8 cellular contexts compared by ENCODE assay signal in the genomic region with DNA sequence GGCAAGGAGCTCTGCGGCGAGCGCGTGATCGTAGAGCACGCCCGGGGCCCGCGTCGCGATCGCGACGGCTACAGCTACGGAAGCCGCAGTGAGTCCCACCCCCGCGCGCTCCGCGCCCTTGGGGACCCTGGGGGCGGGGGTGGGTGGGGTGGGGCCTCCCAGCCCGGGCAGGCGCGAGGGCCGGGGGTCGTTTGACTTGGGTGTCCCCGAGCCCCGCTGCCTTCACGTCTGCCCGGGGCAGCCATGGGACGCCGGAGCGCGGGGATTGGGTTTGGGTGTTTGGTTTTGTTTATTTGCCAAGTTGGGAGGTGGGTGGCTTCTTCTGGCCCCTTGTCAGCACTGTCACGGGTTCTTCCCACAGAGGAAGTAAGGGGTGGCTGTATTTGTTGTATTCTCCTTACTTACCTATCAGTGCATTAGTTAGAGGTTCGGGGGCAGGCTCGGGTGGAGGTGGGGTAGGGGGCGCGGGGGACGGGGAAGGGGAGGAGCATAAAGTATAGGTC. TPM values are rescaled to one million over a fixed set of nuclear protein-coding genes. Genes with fewer than 3 reads are reported as not detected.
DNase-seq lines count a peak whose midpoint lies in the region; ATAC-seq lines count a peak whose summit lies in the region.

No MANE protein-coding gene starts in this region.

- peak overlapping the region; percentile 99 for H3K27ac ChIP-seq in CD4-positive, CD25-positive, alpha-beta regulatory T cell (ENCODE audit: insufficient read depth, low read length, poor library complexity, severe bottlenecking)

- H3K4me1 Mint-ChIP-seq in CD4-positive, CD25-positive, alpha-beta regulatory T cell: peaks cover 9 to 49% (median 34%) of the 10 kb centered on the region in 4 donors
- peaks cover 47% of the 10 kb centered on the region for H3K4me1 Mint-ChIP-seq in activated CD4-positive, alpha-beta memory T cell treated with anti-CD3 and anti-CD28 coated beads for 36 hours (ENCODE audit: low read depth)
- H3K4me1 Mint-ChIP-seq in stimulated activated memory B cell treated with anti-CD40 and anti-IgM and Interleukin-4, amounts not matched to agents 10 μg/mL and 1 μg/mL and 100 μg/mL, for 72 hours: peaks cover 12% of the 10 kb centered on the region

- peak in 1 of 3 donors; percentile 53 for DNase-seq in CD4-positive, CD25-positive, alpha-beta regulatory T cell
- DNase-seq in HAP-1 (ENCODE audit: low spot score in 2 of 2) (no peak), NCI-H2196 (lab: John Stamatoyannopoulos, UW; ENCODE audit: unreplicated experiment) (no peak), NCI-H2227 (lab: John Stamatoyannopoulos, UW; ENCODE audit: unreplicated experiment) (no peak)
- DNase-seq in activated CD4-positive, alpha-beta memory T cell treated with anti-CD3 and anti-CD28 coated beads for 36 hours: no peak

- H3K4me3 Mint-ChIP-seq in CD4-positive, CD25-positive, alpha-beta regulatory T cell: peak overlapping the region; percentile 82 to 96 (median 92)
- peak overlapping the region; percentile 90 for H3K4me3 Mint-ChIP-seq in activated CD4-positive, alpha-beta memory T cell treated with anti-CD3 and anti-CD28 coated beads for 36 hours
- peak overlapping the region; percentile 87 for H3K4me3 Mint-ChIP-seq in stimulated activated memory B cell treated with anti-CD40 and anti-IgM and Interleukin-4, amounts not matched to agents 10 μg/mL and 1 μg/mL and 100 μg/mL, for 72 hours

- CTCF ChIA-PET in activated CD4-positive, alpha-beta memory T cell treated with anti-CD3 and anti-CD28 coated beads for 36 hours (lab: Charles Lee): interaction anchor here (2.3 kb wide), 1 partner anchor 9 kb away, joined by 8 read pairs; no protein-coding TSS in a partner anchor

- POLR2A ChIA-PET in activated CD4-positive, alpha-beta memory T cell treated with anti-CD3 and anti-CD28 coated beads for 36 hours (lab: Charles Lee): interaction anchor here (0.9 to 2.0 kb wide), 5 partner anchors 15 to 133 kb away, joined by 4 to 11 read pairs (median 4); a partner anchor contains a TSS

- no peaks in the 10 kb centered on the region for H3K9me3 Mint-ChIP-seq in CD4-positive, CD25-positive, alpha-beta regulatory T cell
- no peaks in the 10 kb centered on the region for H3K9me3 Mint-ChIP-seq in activated CD4-positive, alpha-beta memory T cell treated with anti-CD3 and anti-CD28 coated beads for 36 hours
- no peaks in the 10 kb centered on the region for H3K9me3 Mint-ChIP-seq in stimulated activated memory B cell treated with anti-CD40 and anti-IgM and Interleukin-4, amounts not matched to agents 10 μg/mL and 1 μg/mL and 100 μg/mL, for 72 hours

- H3K27me3 ChIP-seq in CD4-positive, CD25-positive, alpha-beta regulatory T cell (ENCODE audit: control insufficient read depth, insufficient read depth, low read length): no peaks in the 10 kb centered on the region
- H3K27me3 ChIP-seq in HAP-1 (ENCODE audit: low read depth): no peaks in the 10 kb centered on the region

- peaks cover 32% of the 10 kb centered on the region for H3K36me3 Mint-ChIP-seq in CD4-positive, CD25-positive, alpha-beta regulatory T cell
- peaks cover 45% of the 10 kb centered on the region for H3K36me3 Mint-ChIP-seq in activated CD4-positive, alpha-beta memory T cell treated with anti-CD3 and anti-CD28 coated beads for 36 hours
- peaks cover 32% of the 10 kb centered on the region for H3K36me3 Mint-ChIP-seq in stimulated activated memory B cell treated with anti-CD40 and anti-IgM and Interleukin-4, amounts not matched to agents 10 μg/mL and 1 μg/mL and 100 μg/mL, for 72 hours

- H3K27me3 Mint-ChIP-seq in CD4-positive, CD25-positive, alpha-beta regulatory T cell: peaks cover 11% of the 10 kb centered on the region
- H3K27me3 Mint-ChIP-seq in activated CD4-positive, alpha-beta memory T cell treated with anti-CD3 and anti-CD28 coated beads for 36 hours: peaks cover 5% of the 10 kb centered on the region
- H3K27me3 Mint-ChIP-seq in stimulated activated memory B cell treated with anti-CD40 and anti-IgM and Interleukin-4, amounts not matched to agents 10 μg/mL and 1 μg/mL and 100 μg/mL, for 72 hours: peaks cover 8% of the 10 kb centered on the region

- peaks cover 28% of the 10 kb centered on the region for H3K4me1 ChIP-seq in CD4-positive, CD25-positive, alpha-beta regulatory T cell (ENCODE audit: control insufficient read depth, insufficient read depth, low read length, poor library complexity, severe bottlenecking)
- H3K4me1 ChIP-seq in HAP-1: peaks cover 10% of the 10 kb centered on the region

- in situ Hi-C loops in HAP-1 (cut with MboI; ENCODE audit: low sequenced_read_pairs): no loop called here

- H3K36me3 ChIP-seq in CD4-positive, CD25-positive, alpha-beta regulatory T cell (ENCODE audit: control insufficient read depth, insufficient read depth, low read length): peaks cover 45% of the 10 kb centered on the region
- peaks cover 48% of the 10 kb centered on the region for H3K36me3 ChIP-seq in HAP-1 (replicated peaks)

- intact Hi-C loops in activated CD4-positive, alpha-beta memory T cell treated with anti-CD3 and anti-CD28 coated beads for 36 hours (cut with micrococcal nuclease): loop anchor here (1.0 to 5.0 kb wide), 4 partner anchors 278 to 1064 kb away; a partner anchor contains a TSS

- H3K27ac Mint-ChIP-seq in CD4-positive, CD25-positive, alpha-beta regulatory T cell: peak overlapping the region; percentile 90 to 99 (median 98)
- H3K27ac Mint-ChIP-seq in activated CD4-positive, alpha-beta memory T cell treated with anti-CD3 and anti-CD28 coated beads for 36 hours: peak overlapping the region; percentile 100
- H3K27ac Mint-ChIP-seq in stimulated activated memory B cell treated with anti-CD40 and anti-IgM and Interleukin-4, amounts not matched to agents 10 μg/mL and 1 μg/mL and 100 μg/mL, for 72 hours: peak overlapping the region; percentile 100

- peak overlapping the region; percentile 81 for H3K4me3 ChIP-seq in CD4-positive, CD25-positive, alpha-beta regulatory T cell (ENCODE audit: low read depth, low read length)
- H3K4me3 ChIP-seq in HAP-1: peak overlapping the region; percentile 100
- peak overlapping the region; percentile 93 for H3K4me3 ChIP-seq in iPS-11a (ENCODE audit: low read depth, low read length)

- no peak for ATAC-seq in CD4-positive, CD25-positive, alpha-beta regulatory T cell (ENCODE audit: low read depth in 2 of 2)
- ATAC-seq in stimulated activated memory B cell treated with anti-CD40 and anti-IgM and Interleukin-4, amounts not matched to agents 10 μg/mL and 1 μg/mL and 100 μg/mL, for 72 hours: peak; percentile 0
- ATAC-seq in HG02973 (IDR thresholded peaks at IDR 0.05; ENCODE audit: unreplicated experiment): no peak

- no peaks in the 10 kb centered on the region for H3K9me3 ChIP-seq in CD4-positive, CD25-positive, alpha-beta regulatory T cell (ENCODE audit: control insufficient read depth in 2 of 2, low read length in 2 of 2)
- no peaks in the 10 kb centered on the region for H3K9me3 ChIP-seq in HAP-1

RNA-seq across cellular contexts. Expression of a gene that starts 0.8 kb away (rescaled TPM):
- 269 TPM for total RNA-seq in CD4-positive, CD25-positive, alpha-beta regulatory T cell
- 10 to 100 TPM; 41.0 to 59.3 (median 51.6) TPM for polyA plus RNA-seq in CD4-positive, CD25-positive, alpha-beta regulatory T cell
- total RNA-seq in activated CD4-positive, alpha-beta memory T cell treated with anti-CD3 and anti-CD28 coated beads for 36 hours: 10 to 100 TPM; 92.9 to 96.8 TPM

RNA-seq across cellular contexts. Expression of a gene that starts 49.0 kb away (rescaled TPM):
- total RNA-seq in CD4-positive, CD25-positive, alpha-beta regulatory T cell: 17.2 TPM
- 1 to 10 TPM; 1.0 to 2.8 (median 1.5) TPM for polyA plus RNA-seq in CD4-positive, CD25-positive, alpha-beta regulatory T cell
- total RNA-seq in activated CD4-positive, alpha-beta memory T cell treated with anti-CD3 and anti-CD28 coated beads for 36 hours: 1 to 10 TPM; 6.5 to 7.7 TPM
